In the genomic region with DNA sequence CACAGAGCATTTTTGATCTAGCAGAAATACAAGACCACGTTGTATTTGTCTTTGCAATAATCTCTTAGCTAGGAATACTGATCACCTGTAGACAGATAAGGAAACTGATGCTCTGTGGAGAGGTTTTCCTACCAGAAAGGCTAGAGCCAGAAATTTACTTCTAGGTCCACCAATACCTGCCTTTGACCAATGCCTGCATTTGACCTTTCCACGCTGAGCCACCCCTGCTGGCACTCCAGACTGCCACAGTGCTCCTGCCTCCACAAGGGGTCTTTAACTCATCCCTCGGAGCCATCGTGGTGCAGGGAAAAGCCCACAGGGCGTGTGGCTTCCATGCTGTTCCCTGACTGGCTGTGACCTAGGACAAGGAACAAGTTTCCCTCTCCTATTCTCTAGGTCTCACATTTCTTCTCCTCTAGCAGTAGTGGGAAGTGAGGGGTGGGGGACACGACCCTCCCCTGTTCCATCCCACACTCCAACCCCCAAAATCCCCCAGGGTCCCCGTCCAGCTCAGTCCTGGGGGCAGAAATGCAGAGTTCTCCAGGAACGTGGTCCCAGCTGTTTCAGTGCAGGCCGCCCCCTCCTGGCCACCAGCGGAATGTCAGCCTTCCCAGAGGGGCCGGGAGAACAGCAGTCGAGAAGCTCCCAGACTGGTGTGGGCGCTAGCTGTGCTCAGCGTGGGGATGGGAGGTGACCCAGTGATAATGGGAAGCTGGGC, we compare ENCODE assay signal across 8 cellular contexts. TPM values are rescaled to one million over a fixed set of nuclear protein-coding genes. Genes with fewer than 3 reads are reported as not detected.
DNase-seq lines count a peak whose midpoint lies in the region; ATAC-seq, FAIRE-seq and TF ChIP-seq lines count a peak whose summit lies in the region.

No MANE protein-coding gene starts in this region.

- FAIRE-seq in D721Med (lab: Jason Lieb, UNC) (no peak), frontal cortex (lab: Jason Lieb, UNC) (no peak)

- H3K36me3 ChIP-seq in osteoblast (ENCODE audit: insufficient read depth, low read length) (no peaks in the 10 kb centered on the region), suprapubic skin (no peaks in the 10 kb centered on the region)

- no peak overlapping the region for H3K4me2 ChIP-seq in osteoblast (ENCODE audit: insufficient read depth, low read length)

- CTCF ChIA-PET in RWPE1 (lab: Yijun Ruan, JAX): interaction anchor here (0.6 to 2.0 kb wide), 23 partner anchors 9 to 375 kb away, joined by 3 to 17 read pairs (median 5); no protein-coding TSS in a partner anchor

- H3K4me1 ChIP-seq in osteoblast (ENCODE audit: insufficient read depth, low read length) (peaks cover 18% of the 10 kb centered on the region), suprapubic skin (peaks cover 90% of the 10 kb centered on the region)

- H4K20me1 ChIP-seq in osteoblast (ENCODE audit: insufficient read depth, low read length): no peaks in the 10 kb centered on the region

- TF ChIP-seq EP300 in suprapubic skin (IDR thresholded peaks at IDR 0.05): no peak

- no peaks in the 10 kb centered on the region for H3K9me3 ChIP-seq in osteoblast (ENCODE audit: low read depth, low read length)
- H3K9me3 ChIP-seq in suprapubic skin: no peaks in the 10 kb centered on the region

- WGBS in suprapubic skin: 32% methylated on average over 6 of the region's 14 CpGs

- POLR2A ChIA-PET in RWPE1 (lab: Yijun Ruan, JAX; ENCODE audit: low non-redundant PET): no interaction called here

- H3K79me2 ChIP-seq in osteoblast (ENCODE audit: insufficient read depth, low read length): no peaks in the 10 kb centered on the region

- H3K4me3 ChIP-seq in osteoblast (ENCODE audit: insufficient read depth, low read length) (no peak overlapping the region), suprapubic skin (peak overlapping the region; percentile 55)

- H3K27me3 ChIP-seq in osteoblast (ENCODE audit: insufficient read depth, low read length): peaks cover 18% of the 10 kb centered on the region
- H3K27me3 ChIP-seq in suprapubic skin: peaks cover 24% of the 10 kb centered on the region

- ATAC-seq in HG03139 (IDR thresholded peaks at IDR 0.05; ENCODE audit: unreplicated experiment): peak; percentile 59
- no peak for ATAC-seq in HG02678 (IDR thresholded peaks at IDR 0.05; ENCODE audit: unreplicated experiment)

- H2AFZ ChIP-seq in osteoblast (ENCODE audit: low read length): peak overlapping the region; percentile 44

- DNase-seq in D721Med (ENCODE audit: insufficient read length, low spot score): peak; percentile 67
- peak; percentile 59 for DNase-seq in RWPE1 (ENCODE audit: low spot score)
- DNase-seq in activated gamma-delta T cell treated with anti-CD3 and anti-CD28 coated beads, Interleukin-2, amount 50 U/mL, for 16 hours (ENCODE audit: low read depth): peak; percentile 50
- peak; percentile 78 to 80 for DNase-seq in frontal cortex (ENCODE audit: low spot score in 2 of 2)
- DNase-seq in osteoblast (ENCODE audit: insufficient read length, low spot score, missing footprints): peak; percentile 94
- peak; percentile 88 to 91 for DNase-seq in suprapubic skin (ENCODE audit: low spot score in 2 of 2)

- H3K27ac ChIP-seq in RWPE1: peak overlapping the region; percentile 80
- H3K27ac ChIP-seq in osteoblast (ENCODE audit: low read depth, low read length): no peak overlapping the region
- H3K27ac ChIP-seq in suprapubic skin: no peak overlapping the region

- TF ChIP-seq CTCF in D721Med (IDR thresholded peaks at IDR 0.05; ENCODE audit: insufficient read depth, missing control alignments) (peak; percentile 83), RWPE1 (conservative IDR thresholded peaks at IDR 0.05; ENCODE audit: low read depth) (peak; percentile 98), osteoblast (IDR thresholded peaks at IDR 0.05; ENCODE audit: extremely low read depth, low read depth, low read length) (peak; percentile 90), suprapubic skin (IDR thresholded peaks at IDR 0.05) (peak; percentile 76 to 97)

- TF ChIP-seq POLR2A in suprapubic skin (IDR thresholded peaks at IDR 0.05): no peak

RNA-seq across cellular contexts. Expression of a gene that starts 1.4 kb away (rescaled TPM):
- total RNA-seq in frontal cortex: 11.0 TPM
- total RNA-seq in osteoblast: 69.1 and 113 TPM in 2 replicates
- 10 to 100 TPM in 3 of 4 donors, 1 to 10 TPM in 1; 7.7 to 30.7 (median 25.1) TPM for total RNA-seq in suprapubic skin

RNA-seq across cellular contexts. Expression of a gene that starts 57.0 kb away (rescaled TPM):
- 15.5 TPM for total RNA-seq in frontal cortex
- total RNA-seq in osteoblast: 46.7 and 48.9 TPM in 2 replicates
- total RNA-seq in suprapubic skin: 10 to 100 TPM; 12.8 to 21.5 (median 17.2) TPM
